In genomic region chr4:102429553-102429952, GRCh38 we compare ENCODE assay signal across 11 cellular contexts.
DNase-seq lines count a peak whose midpoint lies in the region; ATAC-seq, FAIRE-seq and TF ChIP-seq lines count a peak whose summit lies in the region.
"Had no signal": no experiment of that assay in that cellular context is flagged by ENCODE, and none has a peak within 500 bp of the region (broad histone marks: within the 10 kb centered on the region; RNA-seq: fewer than 3 reads in every experiment).

No MANE protein-coding gene starts in this region.

- 0 out of 2 replicates have a peak overlapping the region, but pooled peaks have one; percentile 30 for H3K4me2 ChIP-seq in GM12878 (ENCODE audit: control insufficient read depth, insufficient read depth)

- no peak for ATAC-seq in GM12878
- no peak for ATAC-seq in GM19463 (IDR thresholded peaks at IDR 0.05; ENCODE audit: unreplicated experiment)
- ATAC-seq in activated naive CD4-positive, alpha-beta T cell treated with anti-CD3 and anti-CD28 coated beads, Interleukin-2, amount 50 U/mL, for 72 hours, result no peak
- no peak for ATAC-seq in GM21576 (IDR thresholded peaks at IDR 0.05; ENCODE audit: unreplicated experiment)
- no peak for ATAC-seq in activated CD8-positive, alpha-beta T cell treated with anti-CD3 and anti-CD28 coated beads for 36 hours
- ATAC-seq: heart right ventricle, WTC11 had no signal

- RAD21 ChIA-PET in GM12878 (lab: Charles Lee; ENCODE audit: unreplicated experiment), result interaction anchor here (0.7 to 2.2 kb wide), 17 partner anchors 76 to 1258 kb away, joined by 3 to 41 read pairs (median 7); partner anchors contain the start of genes BDH2 and SLC39A8

- no peak for DNase-seq in CD4-positive, alpha-beta memory T cell
- DNase-seq in HT1080 (ENCODE audit: low read depth) (peak; percentile 96), GM12878 (ENCODE audit: low read depth, low spot score) (no peak)
- no peak for DNase-seq in activated naive CD4-positive, alpha-beta T cell treated with anti-CD3 and anti-CD28 coated beads, Interleukin-2, amount 50 U/mL, for 72 hours (ENCODE audit: low spot score in 2 of 2)
- no peak for DNase-seq in activated CD8-positive, alpha-beta T cell treated with anti-CD3 and anti-CD28 coated beads for 36 hours
- DNase-seq: heart right ventricle, NCI-H1417 treated with DMSO at 0.1 percent for 48 hours had no signal

- TF ChIP-seq RAD21 in GM12878 (IDR thresholded peaks at IDR 0.05; ENCODE audit: insufficient read depth, low read depth, low read length), result no peak

- intact Hi-C loops in CD4-positive, alpha-beta memory T cell (cut with micrococcal nuclease), result no loop called here
- intact Hi-C loops in GM12878 (cut with micrococcal nuclease; ENCODE audit: unreplicated experiment), result no loop called here
- intact Hi-C loops in activated CD8-positive, alpha-beta T cell treated with anti-CD3 and anti-CD28 coated beads for 36 hours (cut with micrococcal nuclease), result no loop called here

- no TSS peak for BruUV-seq in GM12878 (replicated peaks; lab: Mats Ljungman, UMichigan)

- peaks cover 5% of the 10 kb centered on the region for H3K4me1 ChIP-seq in CD4-positive, alpha-beta memory T cell (ENCODE audit: insufficient read depth, low read length)
- H3K4me1 ChIP-seq in GM12878 (ENCODE audit: control insufficient read depth, insufficient read depth, low read length) (no peaks in the 10 kb centered on the region), mesodermal cell (ENCODE audit: control insufficient read depth, insufficient read depth, low read length, poor library complexity, severe bottlenecking) (peaks cover 9% of the 10 kb centered on the region)

- no peak overlapping the region for H3K4me3 ChIP-seq in CD4-positive, alpha-beta memory T cell (ENCODE audit: low read length in 2 of 2)
- no peak overlapping the region for H3K4me3 ChIP-seq in GM12878
- no peak overlapping the region for H3K4me3 ChIP-seq in mesodermal cell (ENCODE audit: extremely low read depth, insufficient read depth, low read length, poor library complexity, severe bottlenecking)

- H3K79me2 ChIP-seq in GM12878 (ENCODE audit: control insufficient read depth, insufficient read depth, low read length), result no peaks in the 10 kb centered on the region

- CTCF ChIA-PET in CD4-positive, alpha-beta memory T cell (lab: Charles Lee; ENCODE audit: partially characterized antibody), result interaction anchor here (0.7 to 3.4 kb wide), 5 partner anchors 9 to 456 kb away, joined by 3 to 26 read pairs (median 5); partner anchors contain the start of gene SLC39A8
- CTCF ChIA-PET in GM12878 (lab: Yijun Ruan, JAX), result interaction anchor here (0.6 to 3.9 kb wide), 13 partner anchors 11 to 670 kb away, joined by 3 to 40 read pairs (median 7); partner anchors contain the start of genes BDH2 and SLC39A8
- CTCF ChIA-PET in activated CD8-positive, alpha-beta T cell treated with anti-CD3 and anti-CD28 coated beads for 36 hours (lab: Charles Lee), result interaction anchor here (1.2 to 2.1 kb wide), 7 partner anchors 12 to 198 kb away, joined by 3 to 13 read pairs (median 4); partner anchors contain the start of gene SLC39A8

- no peak for FAIRE-seq in GM12878 (lab: Jason Lieb, UNC)

- in situ Hi-C loops in GM12878 (cut with MboI), result loop anchor here (5.0 kb wide), 1 partner anchor 82 kb away; the partner anchor contains the start of gene SLC39A8

- no peaks in the 10 kb centered on the region for H3K36me3 ChIP-seq in CD4-positive, alpha-beta memory T cell (ENCODE audit: insufficient read depth, low read length)
- H3K36me3 ChIP-seq in GM12878 (ENCODE audit: control insufficient read depth in 2 of 2, insufficient read depth in 2 of 2, low read length in 1 of 2), result no peaks in the 10 kb centered on the region
- no peaks in the 10 kb centered on the region for H3K36me3 ChIP-seq in mesodermal cell (ENCODE audit: control insufficient read depth, insufficient read depth, low read length)
- H3K36me3 ChIP-seq: heart right ventricle had no signal

- no peaks in the 10 kb centered on the region for H3K9me3 ChIP-seq in CD4-positive, alpha-beta memory T cell (ENCODE audit: control insufficient read depth in 1 of 2, low read length in 2 of 2)
- H3K9me3 ChIP-seq in GM12878 (replicated peaks; ENCODE audit: control insufficient read depth, insufficient read depth, low read length), result no peaks in the 10 kb centered on the region
- H3K9me3 ChIP-seq in mesodermal cell (ENCODE audit: control insufficient read depth, low read length), result no peaks in the 10 kb centered on the region

- no peaks in the 10 kb centered on the region for H4K20me1 ChIP-seq in GM12878 (ENCODE audit: control insufficient read depth, insufficient read depth)

- H3K4me3 Mint-ChIP-seq in CD4-positive, alpha-beta memory T cell, result peak overlapping the region in 6 of 8 donors; percentile 1 to 52 (median 29)
- no peak overlapping the region for H3K4me3 Mint-ChIP-seq in activated CD8-positive, alpha-beta T cell treated with anti-CD3 and anti-CD28 coated beads for 36 hours

- 96% methylated on average over 3 of the region's 7 CpGs for WGBS in GM12878 (ENCODE audit: insufficient coverage, insufficient replicate concordance, low lambda C conversion rate, missing lambda C conversion rate)
- 95 to 100% methylated on average over 2 to 4 of the region's 7 CpGs for WGBS in mesodermal cell (ENCODE audit: insufficient coverage in 2 of 2), 2 experiments

- TF ChIP-seq EP300 in GM12878 (IDR thresholded peaks at IDR 0.05; ENCODE audit: borderline replicate concordance in 1 of 2, control insufficient read depth in 1 of 2, low read depth in 2 of 2, low read length in 2 of 2), result no peak

- no peaks in the 10 kb centered on the region for H3K27me3 ChIP-seq in CD4-positive, alpha-beta memory T cell (ENCODE audit: insufficient read depth, low read length)
- H3K27me3 ChIP-seq in GM12878 (replicated peaks in 1 of 2; ENCODE audit: control insufficient read depth in 2 of 2, insufficient read depth in 2 of 2, low read length in 1 of 2), result no peaks in the 10 kb centered on the region
- H3K27me3 ChIP-seq: heart right ventricle had no signal

- peak overlapping the region in 1 of 7 donors; percentile 84 for H3K27ac Mint-ChIP-seq in CD4-positive, alpha-beta memory T cell
- H3K27ac Mint-ChIP-seq in activated naive CD4-positive, alpha-beta T cell treated with anti-CD3 and anti-CD28 coated beads, Interleukin-2, amount 50 U/mL, for 72 hours, result no peak overlapping the region
- no peak overlapping the region for H3K27ac Mint-ChIP-seq in activated CD8-positive, alpha-beta T cell treated with anti-CD3 and anti-CD28 coated beads for 36 hours
- H3K27ac Mint-ChIP-seq: WTC11 had no signal

- SMC1A ChIA-PET in GM12878 (lab: Charles Lee; ENCODE audit: uncharacterized antibody, unreplicated experiment), result interaction anchor here (0.6 to 2.5 kb wide), 7 partner anchors 14 to 662 kb away, joined by 3 to 32 read pairs (median 7); partner anchors contain the start of gene SLC39A8

- TF ChIP-seq POLR2A in GM12878 (IDR thresholded peaks at IDR 0.05; ENCODE audit: low read depth, low read length), result no peak

- no peak overlapping the region for H3K9ac ChIP-seq in GM12878 (ENCODE audit: control insufficient read depth, insufficient read depth, low read length)

- no peaks in the 10 kb centered on the region for H3K36me3 Mint-ChIP-seq in CD4-positive, alpha-beta memory T cell
- H3K36me3 Mint-ChIP-seq in activated naive CD4-positive, alpha-beta T cell treated with anti-CD3 and anti-CD28 coated beads, Interleukin-2, amount 50 U/mL, for 72 hours, result no peaks in the 10 kb centered on the region
- peaks cover 6% of the 10 kb centered on the region for H3K36me3 Mint-ChIP-seq in activated CD8-positive, alpha-beta T cell treated with anti-CD3 and anti-CD28 coated beads for 36 hours (ENCODE audit: low read depth)
- H3K36me3 Mint-ChIP-seq: WTC11 had no signal

- H3K27ac ChIP-seq in CD4-positive, alpha-beta memory T cell (ENCODE audit: low read depth, low read length), result no peak overlapping the region
- H3K27ac ChIP-seq in GM12878 (ENCODE audit: control insufficient read depth, insufficient read depth) (no peak overlapping the region), mesodermal cell (ENCODE audit: low read depth, low read length, severe bottlenecking) (peak overlapping the region; percentile 17)

- POLR2A ChIA-PET in CD4-positive, alpha-beta memory T cell (lab: Charles Lee; ENCODE audit: partially characterized antibody), result interaction anchor here (2.1 kb wide), 1 partner anchor 85 kb away, joined by 10 read pairs; the partner anchor contains the start of gene SLC39A8
- POLR2A ChIA-PET in GM12878 (lab: Charles Lee), result interaction anchor here (0.7 to 1.1 kb wide), 3 partner anchors 16 to 646 kb away, joined by 3 to 4 read pairs (median 4); no protein-coding TSS in a partner anchor
- POLR2A ChIA-PET in activated CD8-positive, alpha-beta T cell treated with anti-CD3 and anti-CD28 coated beads for 36 hours (lab: Charles Lee), result interaction anchor here (1.4 kb wide), 1 partner anchor 14 kb away, joined by 3 read pairs; no protein-coding TSS in a partner anchor

- H3K4me1 Mint-ChIP-seq in CD4-positive, alpha-beta memory T cell, result peaks cover 3 to 7% (median 4%) of the 10 kb centered on the region in 4 donors
- peaks cover 11% of the 10 kb centered on the region for H3K4me1 Mint-ChIP-seq in activated CD8-positive, alpha-beta T cell treated with anti-CD3 and anti-CD28 coated beads for 36 hours (ENCODE audit: low read depth)

- H3K9me3 Mint-ChIP-seq in CD4-positive, alpha-beta memory T cell, result no peaks in the 10 kb centered on the region
- H3K9me3 Mint-ChIP-seq in activated naive CD4-positive, alpha-beta T cell treated with anti-CD3 and anti-CD28 coated beads, Interleukin-2, amount 50 U/mL, for 72 hours, result no peaks in the 10 kb centered on the region
- peaks cover 1% of the 10 kb centered on the region for H3K9me3 Mint-ChIP-seq in activated CD8-positive, alpha-beta T cell treated with anti-CD3 and anti-CD28 coated beads for 36 hours

- H3K27me3 Mint-ChIP-seq in CD4-positive, alpha-beta memory T cell, result no peaks in the 10 kb centered on the region
- H3K27me3 Mint-ChIP-seq in activated CD8-positive, alpha-beta T cell treated with anti-CD3 and anti-CD28 coated beads for 36 hours, result no peaks in the 10 kb centered on the region

- TF ChIP-seq CTCF in GM12878 (IDR thresholded peaks at IDR 0.05 in 2 of 3, conservative IDR thresholded peaks at IDR 0.05 in 1 of 3; ENCODE audit: control insufficient read depth in 2 of 3, extremely low read depth in 1 of 3, insufficient read depth in 1 of 3, low read depth in 3 of 3, low read length in 3 of 3), result no peak
- TF ChIP-seq CTCF in activated CD8-positive, alpha-beta T cell treated with anti-CD3 and anti-CD28 coated beads for 36 hours (IDR thresholded peaks at IDR 0.05), result no peak

- H2AFZ ChIP-seq in GM12878 (ENCODE audit: control insufficient read depth, low read depth, low read length), result no peak overlapping the region

TF ChIP-seq in GM12878, 131 proteins besides CTCF, POLR2A, EP300 and RAD21 (continues in another document):
- TF ChIP-seq HDGF (IDR thresholded peaks at IDR 0.05), result no peak
- TF ChIP-seq MXI1 (IDR thresholded peaks at IDR 0.05; ENCODE audit: low read depth, low read length), result no peak
- TF ChIP-seq CBFB (IDR thresholded peaks at IDR 0.05; ENCODE audit: low read depth), result no peak
- no peak for TF ChIP-seq CBX5 (IDR thresholded peaks at IDR 0.05; ENCODE audit: low read depth)
